1 cellular context compared by ENCODE assay signal in the genomic region with DNA sequence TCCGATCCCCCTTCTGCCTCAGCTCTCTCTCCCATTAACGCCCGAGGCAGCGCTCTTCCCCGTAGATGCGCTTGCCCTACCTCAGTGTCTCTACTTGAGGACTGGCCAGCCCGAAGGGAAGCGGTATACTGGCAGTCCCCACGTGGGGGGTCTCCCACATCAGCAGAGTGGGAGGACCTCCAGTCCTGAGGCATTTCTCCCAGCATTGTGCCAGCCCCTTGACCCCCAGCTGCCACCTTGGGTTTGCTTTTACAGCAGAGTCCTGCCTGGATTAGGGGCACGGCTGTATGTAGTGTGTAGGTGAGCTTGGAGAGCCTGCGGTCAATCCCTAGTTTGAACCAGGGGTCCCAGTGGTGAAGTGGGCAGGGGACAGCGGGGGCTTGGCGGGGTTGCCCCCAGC.
TF ChIP-seq lines count a peak whose summit lies in the region.

No MANE protein-coding gene starts in this region.

TF ChIP-seq in HEK293, 187 proteins besides CTCF, POLR2A, EP300 and RAD21 (continued from another document):
- TF ChIP-seq, protein P1, sequence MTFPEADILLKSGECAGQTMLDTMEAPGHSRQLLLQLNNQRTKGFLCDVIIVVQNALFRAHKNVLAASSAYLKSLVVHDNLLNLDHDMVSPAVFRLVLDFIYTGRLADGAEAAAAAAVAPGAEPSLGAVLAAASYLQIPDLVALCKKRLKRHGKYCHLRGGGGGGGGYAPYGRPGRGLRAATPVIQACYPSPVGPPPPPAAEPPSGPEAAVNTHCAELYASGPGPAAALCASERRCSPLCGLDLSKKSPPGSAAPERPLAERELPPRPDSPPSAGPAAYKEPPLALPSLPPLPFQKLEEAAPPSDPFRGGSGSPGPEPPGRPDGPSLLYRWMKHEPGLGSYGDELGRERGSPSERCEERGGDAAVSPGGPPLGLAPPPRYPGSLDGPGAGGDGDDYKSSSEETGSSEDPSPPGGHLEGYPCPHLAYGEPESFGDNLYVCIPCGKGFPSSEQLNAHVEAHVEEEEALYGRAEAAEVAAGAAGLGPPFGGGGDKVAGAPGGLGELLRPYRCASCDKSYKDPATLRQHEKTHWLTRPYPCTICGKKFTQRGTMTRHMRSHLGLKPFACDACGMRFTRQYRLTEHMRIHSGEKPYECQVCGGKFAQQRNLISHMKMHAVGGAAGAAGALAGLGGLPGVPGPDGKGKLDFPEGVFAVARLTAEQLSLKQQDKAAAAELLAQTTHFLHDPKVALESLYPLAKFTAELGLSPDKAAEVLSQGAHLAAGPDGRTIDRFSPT (tag by site-specific recombination; IDR thresholded peaks at IDR 0.05), result peak; percentile 52; the same call in 1 of the 2 replicates
- TF ChIP-seq SETDB1 (IDR thresholded peaks at IDR 0.05; ENCODE audit: insufficient read length, low read length) (no peak), ZNF585B (tag by site-specific recombination; IDR thresholded peaks at IDR 0.05) (no peak), ZNF521 (tag by site-specific recombination; IDR thresholded peaks at IDR 0.05) (no peak), GLIS1 (tag by site-specific recombination; IDR thresholded peaks at IDR 0.05) (peak; percentile 76)
- TF ChIP-seq, protein P2, sequence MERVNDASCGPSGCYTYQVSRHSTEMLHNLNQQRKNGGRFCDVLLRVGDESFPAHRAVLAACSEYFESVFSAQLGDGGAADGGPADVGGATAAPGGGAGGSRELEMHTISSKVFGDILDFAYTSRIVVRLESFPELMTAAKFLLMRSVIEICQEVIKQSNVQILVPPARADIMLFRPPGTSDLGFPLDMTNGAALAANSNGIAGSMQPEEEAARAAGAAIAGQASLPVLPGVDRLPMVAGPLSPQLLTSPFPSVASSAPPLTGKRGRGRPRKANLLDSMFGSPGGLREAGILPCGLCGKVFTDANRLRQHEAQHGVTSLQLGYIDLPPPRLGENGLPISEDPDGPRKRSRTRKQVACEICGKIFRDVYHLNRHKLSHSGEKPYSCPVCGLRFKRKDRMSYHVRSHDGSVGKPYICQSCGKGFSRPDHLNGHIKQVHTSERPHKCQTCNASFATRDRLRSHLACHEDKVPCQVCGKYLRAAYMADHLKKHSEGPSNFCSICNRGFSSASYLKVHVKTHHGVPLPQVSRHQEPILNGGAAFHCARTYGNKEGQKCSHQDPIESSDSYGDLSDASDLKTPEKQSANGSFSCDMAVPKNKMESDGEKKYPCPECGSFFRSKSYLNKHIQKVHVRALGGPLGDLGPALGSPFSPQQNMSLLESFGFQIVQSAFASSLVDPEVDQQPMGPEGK (tag by site-specific recombination; IDR thresholded peaks at IDR 0.05), result 0 out of 2 replicates have a peak, but pooled peaks have one; percentile 18
- TF ChIP-seq, protein P3, sequence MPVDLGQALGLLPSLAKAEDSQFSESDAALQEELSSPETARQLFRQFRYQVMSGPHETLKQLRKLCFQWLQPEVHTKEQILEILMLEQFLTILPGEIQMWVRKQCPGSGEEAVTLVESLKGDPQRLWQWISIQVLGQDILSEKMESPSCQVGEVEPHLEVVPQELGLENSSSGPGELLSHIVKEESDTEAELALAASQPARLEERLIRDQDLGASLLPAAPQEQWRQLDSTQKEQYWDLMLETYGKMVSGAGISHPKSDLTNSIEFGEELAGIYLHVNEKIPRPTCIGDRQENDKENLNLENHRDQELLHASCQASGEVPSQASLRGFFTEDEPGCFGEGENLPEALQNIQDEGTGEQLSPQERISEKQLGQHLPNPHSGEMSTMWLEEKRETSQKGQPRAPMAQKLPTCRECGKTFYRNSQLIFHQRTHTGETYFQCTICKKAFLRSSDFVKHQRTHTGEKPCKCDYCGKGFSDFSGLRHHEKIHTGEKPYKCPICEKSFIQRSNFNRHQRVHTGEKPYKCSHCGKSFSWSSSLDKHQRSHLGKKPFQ (tag by site-specific recombination; IDR thresholded peaks at IDR 0.05), result no peak
- TF ChIP-seq, protein P4, sequence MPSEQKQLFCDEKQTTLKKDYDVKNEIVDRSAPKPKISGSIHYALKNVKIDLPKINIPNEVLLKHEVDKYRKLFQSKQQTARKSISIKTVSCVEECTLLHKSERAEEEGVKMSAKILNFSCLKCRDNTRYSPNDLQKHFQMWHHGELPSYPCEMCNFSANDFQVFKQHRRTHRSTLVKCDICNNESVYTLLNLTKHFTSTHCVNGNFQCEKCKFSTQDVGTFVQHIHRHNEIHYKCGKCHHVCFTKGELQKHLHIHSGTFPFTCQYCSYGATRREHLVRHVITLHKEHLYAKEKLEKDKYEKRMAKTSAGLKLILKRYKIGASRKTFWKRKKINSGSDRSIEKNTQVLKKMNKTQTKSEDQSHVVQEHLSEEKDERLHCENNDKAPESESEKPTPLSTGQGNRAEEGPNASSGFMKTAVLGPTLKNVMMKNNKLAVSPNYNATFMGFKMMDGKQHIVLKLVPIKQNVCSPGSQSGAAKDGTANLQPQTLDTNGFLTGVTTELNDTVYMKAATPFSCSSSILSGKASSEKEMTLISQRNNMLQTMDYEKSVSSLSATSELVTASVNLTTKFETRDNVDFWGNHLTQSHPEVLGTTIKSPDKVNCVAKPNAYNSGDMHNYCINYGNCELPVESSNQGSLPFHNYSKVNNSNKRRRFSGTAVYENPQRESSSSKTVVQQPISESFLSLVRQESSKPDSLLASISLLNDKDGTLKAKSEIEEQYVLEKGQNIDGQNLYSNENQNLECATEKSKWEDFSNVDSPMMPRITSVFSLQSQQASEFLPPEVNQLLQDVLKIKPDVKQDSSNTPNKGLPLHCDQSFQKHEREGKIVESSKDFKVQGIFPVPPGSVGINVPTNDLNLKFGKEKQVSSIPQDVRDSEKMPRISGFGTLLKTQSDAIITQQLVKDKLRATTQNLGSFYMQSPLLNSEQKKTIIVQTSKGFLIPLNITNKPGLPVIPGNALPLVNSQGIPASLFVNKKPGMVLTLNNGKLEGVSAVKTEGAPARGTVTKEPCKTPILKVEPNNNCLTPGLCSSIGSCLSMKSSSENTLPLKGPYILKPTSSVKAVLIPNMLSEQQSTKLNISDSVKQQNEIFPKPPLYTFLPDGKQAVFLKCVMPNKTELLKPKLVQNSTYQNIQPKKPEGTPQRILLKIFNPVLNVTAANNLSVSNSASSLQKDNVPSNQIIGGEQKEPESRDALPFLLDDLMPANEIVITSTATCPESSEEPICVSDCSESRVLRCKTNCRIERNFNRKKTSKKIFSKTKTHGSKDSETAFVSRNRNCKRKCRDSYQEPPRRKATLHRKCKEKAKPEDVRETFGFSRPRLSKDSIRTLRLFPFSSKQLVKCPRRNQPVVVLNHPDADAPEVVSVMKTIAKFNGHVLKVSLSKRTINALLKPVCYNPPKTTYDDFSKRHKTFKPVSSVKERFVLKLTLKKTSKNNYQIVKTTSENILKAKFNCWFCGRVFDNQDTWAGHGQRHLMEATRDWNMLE (tag by site-specific recombination; conservative IDR thresholded peaks at IDR 0.05; ENCODE audit: low read depth), result no peak
